Comparison of ENCODE assay signal across 32 cellular contexts in genomic region chr7:28640026-28640425, GRCh38.
"Had no signal": no experiment of that assay in that cellular context is flagged by ENCODE, and none has a peak within 500 bp of the region (broad histone marks: within the 10 kb centered on the region; RNA-seq: fewer than 3 reads in every experiment).

No MANE protein-coding gene starts in this region.

- FAIRE-seq: astrocyte, TTC549 had no signal

- H3K4me3 ChIP-seq: body of pancreas, breast epithelium had no signal

- H3K27me3 ChIP-seq: body of pancreas, brain microvascular endothelial cell, breast epithelium had no signal

- DNase-seq: activated B cell treated with CpG ODN at 0.5 μM for 24 hours; activated CD4-positive, alpha-beta memory T cell treated with anti-CD3 and anti-CD28 coated beads for 36 hours; activated CD4-positive, alpha-beta T cell treated with anti-CD3 and anti-CD28 coated beads for 4 hours; activated CD4-positive, alpha-beta T cell treated with anti-CD3 and anti-CD28 coated beads, Interleukin-2, amount 10 ng/mL, durations not matched to agents 24 days and 14 days; activated CD4-positive, alpha-beta T cell treated with anti-CD3 and anti-CD28 coated beads, Interleukin-2, amount 50 U/mL, for 1 hour; activated CD4-positive, alpha-beta T cell treated with anti-CD3 and anti-CD28 coated beads, Interleukin-2, amount 50 U/mL, for 4 hours; activated CD4-positive, CD25-positive, alpha-beta regulatory T cell treated with anti-CD3 and anti-CD28 coated beads, Interleukin-2, amount 50 U/mL, for 72 hours; activated CD8-positive, alpha-beta memory T cell treated with anti-CD3 and anti-CD28 coated beads for 24 hours; activated CD8-positive, alpha-beta memory T cell treated with anti-CD3 and anti-CD28 coated beads, Interleukin-2, amount 10 ng/mL, durations not matched to agents 7 days and 5 days; activated CD8-positive, alpha-beta memory T cell treated with anti-CD3 and anti-CD28 coated beads, Interleukin-2, amount 50 U/mL, for 48 hours; activated CD8-positive, alpha-beta T cell treated with anti-CD3 and anti-CD28 coated beads, Interleukin-2, amount 10 ng/mL, durations not matched to agents 7 days and 5 days; activated effector memory CD4-positive, alpha-beta T cell treated with Interleukin-2 at 50 U/mL for 16 hours; activated gamma-delta T cell; activated naive CD4-positive, alpha-beta T cell treated with anti-CD3 and anti-CD28 coated beads, Interleukin-2, amount 10 ng/mL, durations not matched to agents 7 days and 5 days; activated naive CD4-positive, alpha-beta T cell treated with Interleukin-2 at 50 U/mL for 16 hours; activated naive CD8-positive, alpha-beta T cell treated with anti-CD3 and anti-CD28 coated beads, Interleukin-2, amount 10 ng/mL, durations not matched to agents 7 days and 5 days; activated naive CD8-positive, alpha-beta T cell treated with anti-CD3 and anti-CD28 coated beads, Interleukin-2, amount 50 U/mL, for 24 hours; activated T-cell treated with anti-CD3 and anti-CD28 coated beads, Interleukin-2, amount 50 U/mL, for 24 hours; activated T-cell treated with anti-CD3 and anti-CD28 coated beads, Interleukin-2, amount 50 U/mL, for 48 hours; amniotic stem cell; aorta; body of pancreas; brain microvascular endothelial cell; caudate nucleus; cerebellar nuclear complex; T-helper 1 cell; T-helper 2 cell; T-helper 9 cell had no signal

- ATAC-seq: activated CD8-positive, alpha-beta memory T cell treated with anti-CD3 and anti-CD28 coated beads, Interleukin-2, amount 10 ng/mL, durations not matched to agents 7 days and 5 days; activated CD8-positive, alpha-beta T cell treated with anti-CD3 and anti-CD28 coated beads, Interleukin-2, amount 10 ng/mL, durations not matched to agents 7 days and 5 days; activated naive CD8-positive, alpha-beta T cell treated with anti-CD3 and anti-CD28 coated beads, Interleukin-2, amount 50 U/mL, for 24 hours; body of pancreas had no signal

- H3K9me3 ChIP-seq: body of pancreas, breast epithelium had no signal

- H3K4me1 ChIP-seq: breast epithelium had no signal

- H3K36me3 ChIP-seq: brain microvascular endothelial cell, breast epithelium had no signal

- H3K27ac ChIP-seq: brain microvascular endothelial cell, breast epithelium, VCaP had no signal
